ENCODE assay signal across 14 cellular contexts in the genomic region with DNA sequence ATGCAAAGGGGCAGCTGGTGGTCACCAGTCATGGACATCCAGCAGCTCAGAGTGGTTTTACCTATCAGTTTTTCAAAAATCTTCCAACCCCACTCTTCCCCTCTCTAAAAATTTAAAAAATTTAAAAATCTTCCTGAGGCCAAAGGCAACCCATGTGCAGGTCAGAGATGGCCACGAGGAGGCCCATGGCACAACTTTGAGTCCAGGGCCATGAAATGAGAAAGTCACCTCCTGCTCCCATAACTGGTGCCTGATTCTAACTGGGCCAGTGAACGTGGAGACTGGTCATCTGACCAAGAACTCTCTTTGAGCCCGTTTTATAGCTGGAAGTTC.
DNase-seq lines count a peak whose midpoint lies in the region; ATAC-seq and TF ChIP-seq lines count a peak whose summit lies in the region.
"Had no signal": no experiment of that assay in that cellular context is flagged by ENCODE, and none has a peak within 500 bp of the region (broad histone marks: within the 10 kb centered on the region; RNA-seq: fewer than 3 reads in every experiment).

No MANE protein-coding gene starts in this region.

- H3K9ac ChIP-seq in OCI-LY1 (ENCODE audit: low read length) (no peak overlapping the region), skeletal muscle tissue (ENCODE audit: low read depth in 1 of 3, low read length in 3 of 3) (no peak overlapping the region)

- H3K36me3 ChIP-seq in OCI-LY1 (ENCODE audit: insufficient read depth, low read length): peaks cover 28% of the 10 kb centered on the region; the same call in 1 of the 2 replicates
- H3K36me3 ChIP-seq in skeletal muscle tissue (ENCODE audit: control insufficient read depth in 3 of 3, insufficient read depth in 3 of 3, low read length in 3 of 3): no peaks in the 10 kb centered on the region
- H3K36me3 ChIP-seq: thyroid gland had no signal

- no peaks in the 10 kb centered on the region for H3K9me3 Mint-ChIP-seq in T-helper 1 cell treated with Interleukin-12 subunit alpha and Interleukin-12 subunit beta and Interleukin-4 antibody, amounts not matched to agents 30 μg/mL and 1 μg/mL, for 36 hours
- H3K9me3 Mint-ChIP-seq in effector memory CD8-positive, alpha-beta T cell: no peaks in the 10 kb centered on the region

- H3K4me1 Mint-ChIP-seq in T-helper 1 cell treated with Interleukin-12 subunit alpha and Interleukin-12 subunit beta and Interleukin-4 antibody, amounts not matched to agents 30 μg/mL and 1 μg/mL, for 36 hours (ENCODE audit: low read depth): peaks cover 83% of the 10 kb centered on the region
- H3K4me1 Mint-ChIP-seq in effector memory CD8-positive, alpha-beta T cell (ENCODE audit: low read depth in 2 of 2): peaks cover 65 to 66% of the 10 kb centered on the region in 2 donors

- peak overlapping the region; percentile 99 for H3K27ac Mint-ChIP-seq in T-helper 1 cell treated with Interleukin-12 subunit alpha and Interleukin-12 subunit beta and Interleukin-4 antibody, amounts not matched to agents 30 μg/mL and 1 μg/mL, for 36 hours
- H3K27ac Mint-ChIP-seq in effector memory CD8-positive, alpha-beta T cell: peak overlapping the region; percentile 91 to 93

- H3K27ac ChIP-seq in OCI-LY1 (ENCODE audit: low read depth, low read length, poor library complexity, severe bottlenecking): peak overlapping the region; percentile 82
- H3K27ac ChIP-seq in skeletal muscle tissue (ENCODE audit: low read depth, low read length): peak overlapping the region; percentile 58
- H3K27ac ChIP-seq: 22Rv1 had no signal

- no peaks in the 10 kb centered on the region for H3K9me2 ChIP-seq in OCI-LY1 (ENCODE audit: low read depth, low read length)

- peaks cover 70% of the 10 kb centered on the region for H3K4me1 ChIP-seq in OCI-LY1 (ENCODE audit: insufficient read depth, low read length, severe bottlenecking)
- peaks cover 14 to 31% (median 21%) of the 10 kb centered on the region in 3 donors for H3K4me1 ChIP-seq in skeletal muscle tissue (ENCODE audit: control insufficient read depth in 3 of 3, insufficient read depth in 3 of 3, low read length in 3 of 3)

- H3K4me2 ChIP-seq in OCI-LY1 (ENCODE audit: low read length): peak overlapping the region; percentile 51; the same call in 1 of the 2 replicates

- H3K4me3 ChIP-seq in OCI-LY1 (ENCODE audit: low read depth, low read length, poor library complexity, severe bottlenecking) (no peak overlapping the region), skeletal muscle tissue (ENCODE audit: low read length in 3 of 3) (no peak overlapping the region)
- H3K4me3 ChIP-seq: thyroid gland had no signal

- no peaks in the 10 kb centered on the region for H3K79me2 ChIP-seq in OCI-LY1 (ENCODE audit: insufficient read depth, low read length)

- no peaks in the 10 kb centered on the region for H3K9me3 ChIP-seq in OCI-LY1 (ENCODE audit: low read length)
- H3K9me3 ChIP-seq in skeletal muscle tissue (ENCODE audit: control insufficient read depth in 3 of 3, low read length in 3 of 3): no peaks in the 10 kb centered on the region
- H3K9me3 ChIP-seq: thyroid gland had no signal

- H3K27me3 Mint-ChIP-seq in T-helper 1 cell treated with Interleukin-12 subunit alpha and Interleukin-12 subunit beta and Interleukin-4 antibody, amounts not matched to agents 30 μg/mL and 1 μg/mL, for 36 hours (ENCODE audit: low read depth): no peaks in the 10 kb centered on the region
- H3K27me3 Mint-ChIP-seq in effector memory CD8-positive, alpha-beta T cell: no peaks in the 10 kb centered on the region

- H3K27me3 ChIP-seq in OCI-LY1 (ENCODE audit: insufficient read depth, low read length) (no peaks in the 10 kb centered on the region), skeletal muscle tissue (ENCODE audit: control insufficient read depth in 3 of 3, insufficient read depth in 3 of 3, low read length in 3 of 3) (no peaks in the 10 kb centered on the region)
- H3K27me3 ChIP-seq: thyroid gland had no signal

- no peaks in the 10 kb centered on the region for H3F3A ChIP-seq in OCI-LY1 (ENCODE audit: insufficient read depth, low read length)

- ATAC-seq in effector memory CD8-positive, alpha-beta T cell (replicated peaks): no peak
- ATAC-seq in GM21528 (IDR thresholded peaks at IDR 0.05; ENCODE audit: low FRiP score, unreplicated experiment) (no peak), GM21825 (IDR thresholded peaks at IDR 0.05; ENCODE audit: unreplicated experiment) (no peak)

- no peak overlapping the region for H2AFZ ChIP-seq in OCI-LY1 (ENCODE audit: low read length)

- no peak for DNase-seq in T-helper 1 cell
- no peak for DNase-seq in effector memory CD8-positive, alpha-beta T cell
- DNase-seq in NCI-H2029 (lab: John Stamatoyannopoulos, UW): no peak
- DNase-seq: islet precursor cell, KG1, NCI-H1436, NCI-H526, thyroid gland had no signal

- peaks cover 32% of the 10 kb centered on the region for H3K36me3 Mint-ChIP-seq in T-helper 1 cell treated with Interleukin-12 subunit alpha and Interleukin-12 subunit beta and Interleukin-4 antibody, amounts not matched to agents 30 μg/mL and 1 μg/mL, for 36 hours (ENCODE audit: low read depth)
- peaks cover 18% of the 10 kb centered on the region for H3K36me3 Mint-ChIP-seq in effector memory CD8-positive, alpha-beta T cell (ENCODE audit: insufficient read depth)

- peak overlapping the region; percentile 67 for H3K4me3 Mint-ChIP-seq in T-helper 1 cell treated with Interleukin-12 subunit alpha and Interleukin-12 subunit beta and Interleukin-4 antibody, amounts not matched to agents 30 μg/mL and 1 μg/mL, for 36 hours
- peak overlapping the region in 1 of 2 donors; percentile 68 for H3K4me3 Mint-ChIP-seq in effector memory CD8-positive, alpha-beta T cell

- TF ChIP-seq CTCF in OCI-LY1 (IDR thresholded peaks at IDR 0.05; ENCODE audit: low read length): no peak

- no peaks in the 10 kb centered on the region for H4K20me1 ChIP-seq in OCI-LY1 (ENCODE audit: insufficient read depth, low read length)
